ENCODE assay signal across 3 cellular contexts in the genomic region with DNA sequence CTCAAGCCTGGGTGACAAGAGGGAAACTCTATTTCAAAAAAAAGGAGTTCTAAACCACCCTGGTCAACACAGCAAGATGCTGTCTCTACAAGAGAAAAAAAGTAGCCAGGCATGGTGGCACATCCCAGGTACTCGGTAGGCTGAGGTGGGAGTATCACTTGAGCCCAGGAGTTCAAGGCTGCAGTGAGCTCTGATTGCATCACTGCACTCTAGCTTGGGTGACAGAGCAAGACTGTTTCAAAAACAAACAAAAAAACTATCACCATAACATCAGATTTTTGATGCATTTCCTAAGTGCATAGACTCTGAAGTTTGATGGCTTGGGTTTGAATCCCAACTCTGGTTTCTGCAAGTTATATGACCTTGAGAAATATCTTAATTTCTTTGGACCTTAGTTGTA.
TF ChIP-seq lines count a peak whose summit lies in the region.

No MANE protein-coding gene starts in this region.

TF ChIP-seq in IMR-90, 13 proteins besides CTCF, POLR2A, EP300 and RAD21:
- no peak for TF ChIP-seq CHD1 (IDR thresholded peaks at IDR 0.05; ENCODE audit: low read depth, low read length)
- TF ChIP-seq CEBPB (IDR thresholded peaks at IDR 0.05; ENCODE audit: low read depth, low read length): 0 out of 2 replicates have a peak, but pooled peaks have one; percentile 8
TF ChIP-seq in IMR-90: peak in this region for 1.

TF ChIP-seq in WTC11, 78 proteins besides CTCF, POLR2A, EP300 and RAD21:
- TF ChIP-seq GABPB1 (CRISPR knock-in tag; IDR thresholded peaks at IDR 0.05): peak; percentile 56; the same call in 1 of the 2 replicates
- no peak for TF ChIP-seq ZNF121 (CRISPR knock-in tag; IDR thresholded peaks at IDR 0.05)

TF ChIP-seq in liver, 16 proteins besides CTCF, POLR2A, EP300 and RAD21:
- TF ChIP-seq RXRA (IDR thresholded peaks at IDR 0.05) (no peak), HNF4A (conservative IDR thresholded peaks at IDR 0.05) (peak; percentile 30 to 33)
TF ChIP-seq in liver: peak in this region for 1.
